ENCODE assay signal across 12 cellular contexts in the genomic region with DNA sequence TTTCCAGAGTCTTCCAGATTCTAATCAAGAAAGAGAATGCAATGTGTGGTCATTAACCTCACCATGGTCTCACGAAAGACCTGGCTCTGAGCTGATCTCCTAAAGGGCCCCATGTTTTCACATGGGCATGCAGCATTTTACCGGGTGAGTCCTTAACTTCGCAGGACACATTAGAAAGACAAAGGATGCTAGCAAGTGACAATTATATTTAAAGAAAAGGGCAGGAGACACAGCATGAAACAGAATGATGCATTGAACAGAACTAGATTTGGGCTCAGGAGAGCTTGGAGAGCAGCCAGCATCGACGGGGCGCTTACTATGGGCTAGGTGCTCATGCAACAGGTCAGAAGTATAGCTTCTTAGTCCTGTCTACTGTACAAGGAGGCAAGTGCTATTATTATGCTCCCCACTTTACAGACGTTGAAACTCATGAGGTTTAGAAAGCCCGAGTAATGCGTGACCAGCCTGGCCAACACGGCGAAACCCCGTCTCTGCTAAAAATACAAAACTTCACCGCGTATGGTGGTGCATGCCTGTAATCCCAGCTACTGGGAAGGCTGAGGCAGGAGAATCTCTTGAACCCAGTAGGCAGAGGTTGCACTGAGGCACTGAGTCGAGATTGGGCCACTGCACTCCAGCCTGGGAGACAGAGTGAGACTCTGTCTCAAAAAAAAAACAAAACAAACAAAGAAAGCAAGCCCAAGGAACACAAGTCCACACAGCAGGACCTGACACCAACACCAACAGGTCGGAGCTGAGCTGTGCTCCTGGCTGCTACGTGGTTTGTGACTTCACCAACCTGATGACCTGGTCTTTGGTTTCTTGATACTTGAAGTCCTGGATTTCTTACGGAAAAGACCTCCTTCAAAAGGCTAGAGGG. TPM values are rescaled to one million over a fixed set of nuclear protein-coding genes. Genes with fewer than 3 reads are reported as not detected.
A peak's percentile ranks its signal among the peaks of the same experiment; 100 is the strongest.
DNase-seq lines count a peak whose midpoint lies in the region; ATAC-seq and TF ChIP-seq lines count a peak whose summit lies in the region.
"Had no signal": no experiment of that assay in that cellular context is flagged by ENCODE, and none has a peak within 500 bp of the region (broad histone marks: within the 10 kb centered on the region; RNA-seq: fewer than 3 reads in every experiment).

No MANE protein-coding gene starts in this region.

- H3K36me3 ChIP-seq in thyroid gland (no peaks in the 10 kb centered on the region), PC-3 (ENCODE audit: low read depth, low read length) (peaks cover 11% of the 10 kb centered on the region)
- H3K36me3 ChIP-seq: tibial artery had no signal

- no peak overlapping the region for H2AFZ ChIP-seq in PC-3 (ENCODE audit: low read length)

- TF ChIP-seq POLR2A in thyroid gland (IDR thresholded peaks at IDR 0.05): no peak

- H3K9me3 ChIP-seq in thyroid gland: no peaks in the 10 kb centered on the region
- H3K9me3 ChIP-seq in PC-3 (ENCODE audit: low read length): no peaks in the 10 kb centered on the region
- H3K9me3 ChIP-seq: tibial artery had no signal

- no peak overlapping the region for H3K4me2 ChIP-seq in PC-3 (ENCODE audit: low read length)
- H3K4me2 ChIP-seq: smooth muscle cell had no signal

- H3K4me1 ChIP-seq in thyroid gland (peaks cover 10 to 39% of the 10 kb centered on the region in 2 donors), PC-3 (ENCODE audit: insufficient read depth, low read length) (no peaks in the 10 kb centered on the region)

- H3K9me3 Mint-ChIP-seq in activated CD8-positive, alpha-beta T cell treated with anti-CD3 and anti-CD28 coated beads for 36 hours: peaks cover 4% of the 10 kb centered on the region

- H3K4me3 ChIP-seq in thyroid gland (replicated peaks in 1 of 3) (no peak overlapping the region), PC-3 (ENCODE audit: low read length) (no peak overlapping the region)
- H3K4me3 ChIP-seq: smooth muscle cell, tibial artery had no signal

- peaks cover 56% of the 10 kb centered on the region for H3K79me2 ChIP-seq in PC-3 (ENCODE audit: low read length)

- no peak overlapping the region for H3K9ac ChIP-seq in PC-3 (ENCODE audit: low read length)

- H3K27me3 Mint-ChIP-seq in activated CD8-positive, alpha-beta T cell treated with anti-CD3 and anti-CD28 coated beads for 36 hours: no peaks in the 10 kb centered on the region

- ATAC-seq in activated CD8-positive, alpha-beta T cell treated with anti-CD3 and anti-CD28 coated beads for 36 hours: no peak
- ATAC-seq in left lobe of liver: no peak
- ATAC-seq in PC-3: no peak
- ATAC-seq in HG03280 (IDR thresholded peaks at IDR 0.05; ENCODE audit: unreplicated experiment): no peak
- ATAC-seq: activated CD4-positive, CD25-positive, alpha-beta regulatory T cell treated with anti-CD3 and anti-CD28 coated beads, Interleukin-2, amount 50 U/mL, for 24 hours had no signal

- no peaks in the 10 kb centered on the region for H3K9me2 ChIP-seq in PC-3 (replicated peaks; ENCODE audit: low read length)

- no TSS peak for BruUV-seq in PC-3 (replicated peaks; lab: Mats Ljungman, UMichigan)

- TF ChIP-seq CTCF in activated CD8-positive, alpha-beta T cell treated with anti-CD3 and anti-CD28 coated beads for 36 hours (IDR thresholded peaks at IDR 0.05): no peak
- no peak for TF ChIP-seq CTCF in thyroid gland (IDR thresholded peaks at IDR 0.05)
- TF ChIP-seq CTCF in PC-3 (conservative IDR thresholded peaks at IDR 0.05; ENCODE audit: low read depth, low read length): no peak

- peaks cover 65% of the 10 kb centered on the region for H3K36me3 Mint-ChIP-seq in activated CD8-positive, alpha-beta T cell treated with anti-CD3 and anti-CD28 coated beads for 36 hours (ENCODE audit: low read depth)

- H3K4me3 Mint-ChIP-seq in activated CD8-positive, alpha-beta T cell treated with anti-CD3 and anti-CD28 coated beads for 36 hours: no peak overlapping the region

- H3K4me1 Mint-ChIP-seq in activated CD8-positive, alpha-beta T cell treated with anti-CD3 and anti-CD28 coated beads for 36 hours (ENCODE audit: low read depth): peaks cover 79% of the 10 kb centered on the region

- DNase-seq in activated T-cell treated with anti-CD3 and anti-CD28 coated beads, Interleukin-2, amount 50 U/mL, for 1 hour: peak; percentile 13
- DNase-seq in activated T-cell treated with anti-CD3 and anti-CD28 coated beads, Interleukin-2, amount 50 U/mL, for 48 hours: no peak
- DNase-seq in activated CD8-positive, alpha-beta T cell treated with anti-CD3 and anti-CD28 coated beads for 36 hours: no peak
- DNase-seq in left lobe of liver (ENCODE audit: low spot score): peak; percentile 48
- DNase-seq in thyroid gland: no peak
- no peak for DNase-seq in NCI-H1417 treated with DMSO at 0.1 percent for 48 hours (lab: John Stamatoyannopoulos, UW)
- DNase-seq in PC-3: no peak
- DNase-seq: NCI-H2171, tibial artery had no signal

- H4K20me1 ChIP-seq in PC-3 (ENCODE audit: low read length): 0 out of 2 replicates have a peak, but pooled peaks cover 4% of the 10 kb centered on the region

- intact Hi-C loops in activated CD8-positive, alpha-beta T cell treated with anti-CD3 and anti-CD28 coated beads for 36 hours (cut with micrococcal nuclease): no loop called here
- intact Hi-C loops in thyroid gland (cut with DNase I) (no loop called here), PC-3 (cut with micrococcal nuclease) (no loop called here)

- H3F3A ChIP-seq in PC-3 (ENCODE audit: low read length, unreplicated experiment): no peaks in the 10 kb centered on the region

- H3K27ac ChIP-seq in thyroid gland (peak overlapping the region; percentile 61 to 91 (median 69)), PC-3 (ENCODE audit: low read length) (no peak overlapping the region)

- H3K27me3 ChIP-seq in thyroid gland: no peaks in the 10 kb centered on the region
- no peaks in the 10 kb centered on the region for H3K27me3 ChIP-seq in PC-3 (ENCODE audit: low read length)
- H3K27me3 ChIP-seq: tibial artery had no signal

- WGBS in thyroid gland, 2 donors: 94 to 97% methylated on average over 18 of the region's 18 CpGs

- CTCF ChIA-PET in activated CD8-positive, alpha-beta T cell treated with anti-CD3 and anti-CD28 coated beads for 36 hours (lab: Charles Lee): no interaction called here
- CTCF ChIA-PET in PC-3 (lab: Charles Lee): no interaction called here

- POLR2A ChIA-PET in activated CD8-positive, alpha-beta T cell treated with anti-CD3 and anti-CD28 coated beads for 36 hours (lab: Charles Lee): interaction anchor here (0.9 to 3.2 kb wide), 4 partner anchors 9 to 15 kb away, joined by 3 to 10 read pairs (median 5); no protein-coding TSS in a partner anchor
- POLR2A ChIA-PET in PC-3 (lab: Charles Lee; ENCODE audit: unreplicated experiment): no interaction called here

- peak overlapping the region; percentile 34 for H3K27ac Mint-ChIP-seq in activated CD8-positive, alpha-beta T cell treated with anti-CD3 and anti-CD28 coated beads for 36 hours

RNA-seq across cellular contexts. Expression of a gene that starts 16.1 kb away (rescaled TPM):
- 10 to 100 TPM; 39.9 to 41.5 TPM for total RNA-seq in activated CD8-positive, alpha-beta T cell treated with anti-CD3 and anti-CD28 coated beads for 36 hours
- 24.1 TPM for total RNA-seq in left lobe of liver
- total RNA-seq in thyroid gland: 10 to 100 TPM; 44.0 to 68.0 (median 60.2) TPM
- 34.2 and 47.4 TPM in 2 replicates for total RNA-seq in PC-3 (2014; rRNA removed)

Comparison
In these comparisons a context has a peak if more than half of its experiments do, and no peak if none do; other contexts are left out.
1. DNase-seq: peak in activated T-cell treated with anti-CD3 and anti-CD28 coated beads, Interleukin-2, amount 50 U/mL, for 1 hour (single experiment) and left lobe of liver (single experiment); none in activated T-cell treated with anti-CD3 and anti-CD28 coated beads, Interleukin-2, amount 50 U/mL, for 48 hours (0 of 2), activated CD8-positive, alpha-beta T cell treated with anti-CD3 and anti-CD28 coated beads for 36 hours (single experiment), thyroid gland (0 of 2), NCI-H1417 treated with DMSO at 0.1 percent for 48 hours (single experiment) and PC-3 (single experiment).